8 cellular contexts compared by ENCODE assay signal in genomic region chr14:76768201-76768656, GRCh38.
DNase-seq lines count a peak whose midpoint lies in the region; ATAC-seq, FAIRE-seq and TF ChIP-seq lines count a peak whose summit lies in the region.

No MANE protein-coding gene starts in this region.

- DNase-seq in SIG-M5 (lab: John Stamatoyannopoulos, UW): peak; percentile 53
- peak; percentile 18 to 62 (median 57) for DNase-seq in stimulated activated CD4-positive, alpha-beta T cell treated with anti-CD3 and anti-CD28 coated beads, TNF-alpha, amount 100 ng/mL, for 1 hour (ENCODE audit: low read depth in 3 of 3, low spot score in 1 of 3)
- DNase-seq in COLO829 (ENCODE audit: low spot score): no peak
- DNase-seq in D721Med (ENCODE audit: insufficient read length, low spot score): no peak

- no peaks in the 10 kb centered on the region for H3K36me3 Mint-ChIP-seq in activated naive CD4-positive, alpha-beta T cell treated with anti-CD3 and anti-CD28 coated beads, Interleukin-2, amount 50 U/mL, for 24 hours

- H3K4me1 Mint-ChIP-seq in activated naive CD4-positive, alpha-beta T cell treated with anti-CD3 and anti-CD28 coated beads, Interleukin-2, amount 50 U/mL, for 24 hours: peaks cover 13% of the 10 kb centered on the region

- H3K4me3 Mint-ChIP-seq in activated naive CD4-positive, alpha-beta T cell treated with anti-CD3 and anti-CD28 coated beads, Interleukin-2, amount 50 U/mL, for 24 hours: peak overlapping the region; percentile 24

- peak; percentile 61 for ATAC-seq in GM18508 (IDR thresholded peaks at IDR 0.05; ENCODE audit: insufficient read depth, unreplicated experiment)
- ATAC-seq in HG02885 (IDR thresholded peaks at IDR 0.05; ENCODE audit: poor library complexity, unreplicated experiment): peak; percentile 95

- FAIRE-seq in D721Med (lab: Jason Lieb, UNC): no peak

- peak overlapping the region; percentile 43 for H3K27ac ChIP-seq in layer of hippocampus (ENCODE audit: low read depth, low read length)

- TF ChIP-seq CTCF in D721Med (IDR thresholded peaks at IDR 0.05; ENCODE audit: insufficient read depth, missing control alignments): no peak

- no peaks in the 10 kb centered on the region for H3K9me3 Mint-ChIP-seq in activated naive CD4-positive, alpha-beta T cell treated with anti-CD3 and anti-CD28 coated beads, Interleukin-2, amount 50 U/mL, for 24 hours

- no peaks in the 10 kb centered on the region for H3K27me3 ChIP-seq in layer of hippocampus (ENCODE audit: control insufficient read depth, insufficient read depth, low read length)

- peaks cover 1% of the 10 kb centered on the region for H3K27me3 Mint-ChIP-seq in activated naive CD4-positive, alpha-beta T cell treated with anti-CD3 and anti-CD28 coated beads, Interleukin-2, amount 50 U/mL, for 24 hours

- peak overlapping the region; percentile 51 for H3K27ac Mint-ChIP-seq in activated naive CD4-positive, alpha-beta T cell treated with anti-CD3 and anti-CD28 coated beads, Interleukin-2, amount 50 U/mL, for 24 hours

Comparison
In these comparisons a context has a peak if more than half of its experiments do, and no peak if none do; other contexts are left out.
1. DNase-seq: peak in SIG-M5 (single experiment) and stimulated activated CD4-positive, alpha-beta T cell treated with anti-CD3 and anti-CD28 coated beads, TNF-alpha, amount 100 ng/mL, for 1 hour (3 of 3); none in COLO829 (single experiment) and D721Med (single experiment).